8 cellular contexts compared by ENCODE assay signal in genomic region chr17:28743243-28744103, GRCh38. TPM values are rescaled to one million over a fixed set of nuclear protein-coding genes. Genes with fewer than 3 reads are reported as not detected.
A peak's percentile ranks its signal among the peaks of the same experiment; 100 is the strongest.
DNase-seq lines count a peak whose midpoint lies in the region; ATAC-seq, FAIRE-seq and TF ChIP-seq lines count a peak whose summit lies in the region.

A gene with protein sequence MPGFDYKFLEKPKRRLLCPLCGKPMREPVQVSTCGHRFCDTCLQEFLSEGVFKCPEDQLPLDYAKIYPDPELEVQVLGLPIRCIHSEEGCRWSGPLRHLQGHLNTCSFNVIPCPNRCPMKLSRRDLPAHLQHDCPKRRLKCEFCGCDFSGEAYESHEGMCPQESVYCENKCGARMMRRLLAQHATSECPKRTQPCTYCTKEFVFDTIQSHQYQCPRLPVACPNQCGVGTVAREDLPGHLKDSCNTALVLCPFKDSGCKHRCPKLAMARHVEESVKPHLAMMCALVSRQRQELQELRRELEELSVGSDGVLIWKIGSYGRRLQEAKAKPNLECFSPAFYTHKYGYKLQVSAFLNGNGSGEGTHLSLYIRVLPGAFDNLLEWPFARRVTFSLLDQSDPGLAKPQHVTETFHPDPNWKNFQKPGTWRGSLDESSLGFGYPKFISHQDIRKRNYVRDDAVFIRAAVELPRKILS (plus strand): TSS chr17:28744011. CDS start chr17:28744113, 102 bp downstream.

- H3K4me2 ChIP-seq in PC-3 (ENCODE audit: low read length), result peak within 1 kb of the TSS; percentile 99

- H3K27ac Mint-ChIP-seq in stimulated activated naive B cell treated with anti-CD40 and anti-IgM and Interleukin-4, amounts not matched to agents 10 μg/mL and 1 μg/mL and 100 μg/mL, for 72 hours, result peak within 1 kb of the TSS; percentile 97

- no peaks in the 10 kb centered on the region for H3K9me3 ChIP-seq in PC-3 (ENCODE audit: low read length)
- no peaks in the 10 kb centered on the region for H3K9me3 ChIP-seq in mucosa of stomach (ENCODE audit: control insufficient read depth, low read length)

- peaks cover 49 to 87% of the 10 kb centered on the region in 2 donors for H3K4me1 Mint-ChIP-seq in stimulated activated naive B cell treated with anti-CD40 and anti-IgM and Interleukin-4, amounts not matched to agents 10 μg/mL and 1 μg/mL and 100 μg/mL, for 72 hours

- H3K9me2 ChIP-seq in PC-3 (replicated peaks; ENCODE audit: low read length), result no peaks in the 10 kb centered on the region

- TF ChIP-seq CTCF in D721Med (IDR thresholded peaks at IDR 0.05; ENCODE audit: insufficient read depth, missing control alignments) (peak; percentile 12), PC-3 (conservative IDR thresholded peaks at IDR 0.05; ENCODE audit: low read depth, low read length) (no peak)

- no peaks in the 10 kb centered on the region for H3K27me3 Mint-ChIP-seq in stimulated activated naive B cell treated with anti-CD40 and anti-IgM and Interleukin-4, amounts not matched to agents 10 μg/mL and 1 μg/mL and 100 μg/mL, for 72 hours

- CTCF ChIA-PET in PC-3 (lab: Charles Lee), result interaction anchor here (0.6 to 1.6 kb wide), 4 partner anchors 15 to 49 kb away, joined by 4 to 14 read pairs (median 10); partner anchors contain the start of genes NEK8 and RPL23A

- no peaks in the 10 kb centered on the region for H3K27me3 ChIP-seq in PC-3 (ENCODE audit: low read length)
- H3K27me3 ChIP-seq in mucosa of stomach (ENCODE audit: control insufficient read depth, insufficient read depth, low read length), result no peaks in the 10 kb centered on the region

- BruUV-seq in PC-3 (replicated peaks; lab: Mats Ljungman, UMichigan), result TSS peak; percentile 38

- peak within 1 kb of the TSS; percentile 99 for H3K27ac ChIP-seq in PC-3 (ENCODE audit: low read length)

- DNase-seq in D721Med (ENCODE audit: insufficient read length, low spot score) (peak; percentile 73), HuH-7.5 (ENCODE audit: low spot score) (peak; percentile 90), PC-3 (peak; percentile 80)
- DNase-seq in activated T-cell treated with anti-CD3 and anti-CD28 coated beads, Interleukin-2, amount 50 U/mL, for 48 hours, result peak; percentile 90
- peak; percentile 92 for DNase-seq in stimulated activated naive B cell treated with anti-CD40 and anti-IgM and Interleukin-4, amounts not matched to agents 10 μg/mL and 1 μg/mL and 100 μg/mL, for 72 hours

- H3K9ac ChIP-seq in PC-3 (ENCODE audit: low read length) (peak within 1 kb of the TSS; percentile 95), mucosa of stomach (ENCODE audit: low read length) (peak within 1 kb of the TSS; percentile 99)

- H3K4me1 ChIP-seq in PC-3 (ENCODE audit: insufficient read depth, low read length) (peaks cover 27% of the 10 kb centered on the region), mucosa of stomach (ENCODE audit: control insufficient read depth, insufficient read depth, low read length) (peaks cover 61% of the 10 kb centered on the region)

- H2AFZ ChIP-seq in PC-3 (ENCODE audit: low read length), result peak within 1 kb of the TSS; percentile 82

- peaks cover 18% of the 10 kb centered on the region for H4K20me1 ChIP-seq in PC-3 (ENCODE audit: low read length)

- H3K36me3 ChIP-seq in PC-3 (ENCODE audit: low read depth, low read length), result peaks cover 14% of the 10 kb centered on the region
- H3K36me3 ChIP-seq in mucosa of stomach (ENCODE audit: control insufficient read depth, insufficient read depth, low read length), result peaks cover 14% of the 10 kb centered on the region

- FAIRE-seq in D721Med (lab: Jason Lieb, UNC), result no peak

- POLR2A ChIA-PET in PC-3 (lab: Charles Lee; ENCODE audit: unreplicated experiment), result interaction anchor here (1.2 to 1.5 kb wide), 2 partner anchors 15 to 16 kb away, joined by 10 to 51 read pairs; partner anchors contain the start of gene NEK8

- peaks cover 60 to 73% of the 10 kb centered on the region in 2 donors for H3K36me3 Mint-ChIP-seq in stimulated activated naive B cell treated with anti-CD40 and anti-IgM and Interleukin-4, amounts not matched to agents 10 μg/mL and 1 μg/mL and 100 μg/mL, for 72 hours

- intact Hi-C loops in PC-3 (cut with micrococcal nuclease), result loop anchor here (1.0 kb wide), 1 partner anchor 16 kb away; no protein-coding TSS in a partner anchor

- H3K79me2 ChIP-seq in PC-3 (ENCODE audit: low read length), result peaks cover 40% of the 10 kb centered on the region

- peak within 1 kb of the TSS; percentile 93 to 95 for H3K4me3 Mint-ChIP-seq in stimulated activated naive B cell treated with anti-CD40 and anti-IgM and Interleukin-4, amounts not matched to agents 10 μg/mL and 1 μg/mL and 100 μg/mL, for 72 hours

- peaks cover 0 to 3% of the 10 kb centered on the region in 2 donors for H3K9me3 Mint-ChIP-seq in stimulated activated naive B cell treated with anti-CD40 and anti-IgM and Interleukin-4, amounts not matched to agents 10 μg/mL and 1 μg/mL and 100 μg/mL, for 72 hours

- ATAC-seq in GM21447 (IDR thresholded peaks at IDR 0.05; ENCODE audit: unreplicated experiment), result peak; percentile 46
- peak; percentile 59 for ATAC-seq in PC-3
- peak; percentile 60 for ATAC-seq in esophagus mucosa
- ATAC-seq in stimulated activated naive B cell treated with anti-CD40 and anti-IgM and Interleukin-4, amounts not matched to agents 10 μg/mL and 1 μg/mL and 100 μg/mL, for 72 hours (replicated peaks), result peak; percentile 68 to 74

- H3K4me3 ChIP-seq in PC-3 (ENCODE audit: low read length) (peak within 1 kb of the TSS; percentile 89), mucosa of stomach (ENCODE audit: low read length) (peak within 1 kb of the TSS; percentile 85)

- H3F3A ChIP-seq in PC-3 (ENCODE audit: low read length, unreplicated experiment), result no peaks in the 10 kb centered on the region

RNA-seq across cellular contexts. Expression of the gene that starts here (rescaled TPM):
- total RNA-seq in PC-3 (2014; rRNA removed) (81.5 and 104 TPM in 2 replicates), esophagus mucosa (41.6 TPM)

Comparison
In these comparisons a context has a peak if more than half of its experiments do, and no peak if none do; other contexts are left out.
1. Peak in every context shown above with its lines: DNase-seq, ATAC-seq, H3K4me3 ChIP-seq and H3K27ac ChIP-seq.